Comparison of ENCODE assay signal across 1 cellular context in the genomic region with DNA sequence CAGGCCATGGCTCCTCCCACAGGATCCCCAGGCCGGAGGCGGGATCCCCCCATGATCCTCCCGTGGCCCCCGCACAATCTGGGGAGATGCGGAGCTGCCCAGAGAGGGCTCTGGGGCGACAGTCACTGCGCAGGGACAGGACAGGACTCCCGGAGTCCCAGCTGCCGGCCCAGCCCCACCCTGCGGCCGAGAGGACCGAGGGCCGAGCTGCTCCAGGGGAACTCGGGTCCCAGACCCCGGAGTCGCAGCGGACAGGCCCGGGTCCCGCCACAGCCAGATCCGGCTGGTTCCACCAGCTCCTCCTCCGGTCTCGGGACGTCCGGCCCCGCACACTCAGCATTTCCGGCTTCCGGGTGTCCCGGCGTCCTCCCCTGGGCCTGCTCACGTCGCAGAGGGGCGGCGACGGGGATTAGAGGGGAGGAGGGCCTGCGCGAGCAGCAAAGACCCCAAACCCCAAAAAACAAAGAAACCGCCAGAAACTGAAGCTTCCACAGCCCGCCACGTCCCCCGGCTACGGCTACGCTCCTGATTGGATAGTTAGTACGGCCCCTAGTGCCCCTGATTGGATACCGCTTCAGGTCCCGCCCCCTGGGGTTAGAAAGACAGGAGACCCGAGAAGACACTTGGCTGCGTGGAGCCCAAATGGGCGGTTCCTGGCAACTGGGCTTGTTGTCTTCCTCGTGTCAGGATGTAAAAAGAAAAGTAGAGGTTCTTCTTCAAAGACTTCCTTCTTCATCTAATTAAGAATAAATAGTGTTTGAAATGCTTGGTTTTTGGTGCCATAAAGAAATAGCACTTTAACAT.
A peak's percentile ranks its signal among the peaks of the same experiment; 100 is the strongest.
TF ChIP-seq lines count a peak whose summit lies in the region.

No MANE protein-coding gene starts in this region.

TF ChIP-seq in HepG2, 621 proteins besides CTCF, POLR2A, EP300 and RAD21 (continued from another document and continues in another):
- TF ChIP-seq, protein P1, sequence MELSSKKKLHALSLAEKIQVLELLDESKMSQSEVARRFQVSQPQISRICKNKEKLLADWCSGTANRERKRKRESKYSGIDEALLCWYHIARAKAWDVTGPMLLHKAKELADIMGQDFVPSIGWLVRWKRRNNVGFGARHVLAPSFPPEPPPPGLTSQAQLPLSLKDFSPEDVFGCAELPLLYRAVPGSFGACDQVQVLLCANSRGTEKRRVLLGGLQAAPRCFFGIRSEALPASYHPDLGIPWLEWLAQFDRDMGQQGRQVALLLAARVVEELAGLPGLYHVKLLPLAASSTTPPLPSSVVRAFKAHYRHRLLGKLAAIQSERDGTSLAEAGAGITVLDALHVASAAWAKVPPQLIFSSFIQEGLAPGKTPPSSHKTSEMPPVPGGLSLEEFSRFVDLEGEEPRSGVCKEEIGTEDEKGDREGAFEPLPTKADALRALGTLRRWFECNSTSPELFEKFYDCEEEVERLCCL (CRISPR knock-in tag; IDR thresholded peaks at IDR 0.05; ENCODE audit: borderline replicate concordance), result no peak
- TF ChIP-seq POLR2AphosphoS2 (IDR thresholded peaks at IDR 0.05; ENCODE audit: low read depth, low read length) (no peak), RBAK (CRISPR knock-in tag; IDR thresholded peaks at IDR 0.05) (no peak), CBFB (CRISPR knock-in tag; IDR thresholded peaks at IDR 0.05) (no peak), MED13 (CRISPR knock-in tag; IDR thresholded peaks at IDR 0.05) (no peak), IRX3 (CRISPR knock-in tag; IDR thresholded peaks at IDR 0.05; ENCODE audit: borderline replicate concordance, low read depth) (no peak), IKZF4 (CRISPR knock-in tag; IDR thresholded peaks at IDR 0.05; ENCODE audit: borderline replicate concordance, low read depth, not compliant biosample characterization) (no peak), PAWR (CRISPR knock-in tag; IDR thresholded peaks at IDR 0.05; ENCODE audit: borderline replicate concordance) (no peak), RBFOX2 (IDR thresholded peaks at IDR 0.05; ENCODE audit: low read depth, low read length) (peak; percentile 89), HOXD1 (CRISPR knock-in tag; IDR thresholded peaks at IDR 0.05) (no peak), TBL1XR1 (IDR thresholded peaks at IDR 0.05; ENCODE audit: borderline replicate concordance, low read length, partially characterized antibody) (no peak), ZFX (CRISPR knock-in tag; IDR thresholded peaks at IDR 0.05; ENCODE audit: low read depth) (peak; percentile 88), ZNF563 (CRISPR knock-in tag; IDR thresholded peaks at IDR 0.05) (peak; percentile 80; the same call in 1 of the 2 replicates), CC2D1A (CRISPR knock-in tag; IDR thresholded peaks at IDR 0.05) (no peak), ZNF660 (CRISPR knock-in tag; IDR thresholded peaks at IDR 0.05; ENCODE audit: borderline replicate concordance, low read depth) (no peak), MTF2 (CRISPR knock-in tag; IDR thresholded peaks at IDR 0.05; ENCODE audit: borderline replicate concordance) (no peak), REPIN1 (CRISPR knock-in tag; IDR thresholded peaks at IDR 0.05; ENCODE audit: borderline replicate concordance, low read depth) (no peak), ZNF468 (CRISPR knock-in tag; IDR thresholded peaks at IDR 0.05) (no peak)
- TF ChIP-seq, protein P2, sequence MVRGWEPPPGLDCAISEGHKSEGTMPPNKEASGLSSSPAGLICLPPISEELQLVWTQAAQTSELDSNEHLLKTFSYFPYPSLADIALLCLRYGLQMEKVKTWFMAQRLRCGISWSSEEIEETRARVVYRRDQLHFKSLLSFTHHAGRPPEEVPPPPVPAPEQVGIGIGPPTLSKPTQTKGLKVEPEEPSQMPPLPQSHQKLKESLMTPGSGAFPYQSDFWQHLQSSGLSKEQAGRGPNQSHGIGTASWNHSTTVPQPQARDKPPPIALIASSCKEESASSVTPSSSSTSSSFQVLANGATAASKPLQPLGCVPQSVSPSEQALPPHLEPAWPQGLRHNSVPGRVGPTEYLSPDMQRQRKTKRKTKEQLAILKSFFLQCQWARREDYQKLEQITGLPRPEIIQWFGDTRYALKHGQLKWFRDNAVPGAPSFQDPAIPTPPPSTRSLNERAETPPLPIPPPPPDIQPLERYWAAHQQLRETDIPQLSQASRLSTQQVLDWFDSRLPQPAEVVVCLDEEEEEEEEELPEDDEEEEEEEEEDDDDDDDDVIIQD (CRISPR knock-in tag; IDR thresholded peaks at IDR 0.05; ENCODE audit: low read depth), result no peak
- TF ChIP-seq, protein P3, sequence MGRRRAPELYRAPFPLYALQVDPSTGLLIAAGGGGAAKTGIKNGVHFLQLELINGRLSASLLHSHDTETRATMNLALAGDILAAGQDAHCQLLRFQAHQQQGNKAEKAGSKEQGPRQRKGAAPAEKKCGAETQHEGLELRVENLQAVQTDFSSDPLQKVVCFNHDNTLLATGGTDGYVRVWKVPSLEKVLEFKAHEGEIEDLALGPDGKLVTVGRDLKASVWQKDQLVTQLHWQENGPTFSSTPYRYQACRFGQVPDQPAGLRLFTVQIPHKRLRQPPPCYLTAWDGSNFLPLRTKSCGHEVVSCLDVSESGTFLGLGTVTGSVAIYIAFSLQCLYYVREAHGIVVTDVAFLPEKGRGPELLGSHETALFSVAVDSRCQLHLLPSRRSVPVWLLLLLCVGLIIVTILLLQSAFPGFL (CRISPR knock-in tag; IDR thresholded peaks at IDR 0.05), result no peak
- TF ChIP-seq, protein P4, sequence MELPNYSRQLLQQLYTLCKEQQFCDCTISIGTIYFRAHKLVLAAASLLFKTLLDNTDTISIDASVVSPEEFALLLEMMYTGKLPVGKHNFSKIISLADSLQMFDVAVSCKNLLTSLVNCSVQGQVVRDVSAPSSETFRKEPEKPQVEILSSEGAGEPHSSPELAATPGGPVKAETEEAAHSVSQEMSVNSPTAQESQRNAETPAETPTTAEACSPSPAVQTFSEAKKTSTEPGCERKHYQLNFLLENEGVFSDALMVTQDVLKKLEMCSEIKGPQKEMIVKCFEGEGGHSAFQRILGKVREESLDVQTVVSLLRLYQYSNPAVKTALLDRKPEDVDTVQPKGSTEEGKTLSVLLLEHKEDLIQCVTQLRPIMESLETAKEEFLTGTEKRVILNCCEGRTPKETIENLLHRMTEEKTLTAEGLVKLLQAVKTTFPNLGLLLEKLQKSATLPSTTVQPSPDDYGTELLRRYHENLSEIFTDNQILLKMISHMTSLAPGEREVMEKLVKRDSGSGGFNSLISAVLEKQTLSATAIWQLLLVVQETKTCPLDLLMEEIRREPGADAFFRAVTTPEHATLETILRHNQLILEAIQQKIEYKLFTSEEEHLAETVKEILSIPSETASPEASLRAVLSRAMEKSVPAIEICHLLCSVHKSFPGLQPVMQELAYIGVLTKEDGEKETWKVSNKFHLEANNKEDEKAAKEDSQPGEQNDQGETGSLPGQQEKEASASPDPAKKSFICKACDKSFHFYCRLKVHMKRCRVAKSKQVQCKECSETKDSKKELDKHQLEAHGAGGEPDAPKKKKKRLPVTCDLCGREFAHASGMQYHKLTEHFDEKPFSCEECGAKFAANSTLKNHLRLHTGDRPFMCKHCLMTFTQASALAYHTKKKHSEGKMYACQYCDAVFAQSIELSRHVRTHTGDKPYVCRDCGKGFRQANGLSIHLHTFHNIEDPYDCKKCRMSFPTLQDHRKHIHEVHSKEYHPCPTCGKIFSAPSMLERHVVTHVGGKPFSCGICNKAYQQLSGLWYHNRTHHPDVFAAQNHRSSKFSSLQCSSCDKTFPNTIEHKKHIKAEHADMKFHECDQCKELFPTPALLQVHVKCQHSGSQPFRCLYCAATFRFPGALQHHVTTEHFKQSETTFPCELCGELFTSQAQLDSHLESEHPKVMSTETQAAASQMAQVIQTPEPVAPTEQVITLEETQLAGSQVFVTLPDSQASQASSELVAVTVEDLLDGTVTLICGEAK (IDR thresholded peaks at IDR 0.05), result peak; percentile 42; the same call in 1 of the 2 replicates
- TF ChIP-seq, protein P4 (CRISPR knock-in tag; IDR thresholded peaks at IDR 0.05), result no peak
- TF ChIP-seq, protein P5, sequence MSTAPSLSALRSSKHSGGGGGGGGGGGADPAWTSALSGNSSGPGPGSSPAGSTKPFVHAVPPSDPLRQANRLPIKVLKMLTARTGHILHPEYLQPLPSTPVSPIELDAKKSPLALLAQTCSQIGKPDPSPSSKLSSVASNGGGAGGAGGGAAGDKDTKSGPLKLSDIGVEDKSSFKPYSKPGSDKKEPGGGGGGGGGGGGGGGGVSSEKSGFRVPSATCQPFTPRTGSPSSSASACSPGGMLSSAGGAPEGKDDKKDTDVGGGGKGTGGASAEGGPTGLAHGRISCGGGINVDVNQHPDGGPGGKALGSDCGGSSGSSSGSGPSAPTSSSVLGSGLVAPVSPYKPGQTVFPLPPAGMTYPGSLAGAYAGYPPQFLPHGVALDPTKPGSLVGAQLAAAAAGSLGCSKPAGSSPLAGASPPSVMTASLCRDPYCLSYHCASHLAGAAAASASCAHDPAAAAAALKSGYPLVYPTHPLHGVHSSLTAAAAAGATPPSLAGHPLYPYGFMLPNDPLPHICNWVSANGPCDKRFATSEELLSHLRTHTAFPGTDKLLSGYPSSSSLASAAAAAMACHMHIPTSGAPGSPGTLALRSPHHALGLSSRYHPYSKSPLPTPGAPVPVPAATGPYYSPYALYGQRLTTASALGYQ (CRISPR knock-in tag; IDR thresholded peaks at IDR 0.05), result no peak
- TF ChIP-seq, protein P6, sequence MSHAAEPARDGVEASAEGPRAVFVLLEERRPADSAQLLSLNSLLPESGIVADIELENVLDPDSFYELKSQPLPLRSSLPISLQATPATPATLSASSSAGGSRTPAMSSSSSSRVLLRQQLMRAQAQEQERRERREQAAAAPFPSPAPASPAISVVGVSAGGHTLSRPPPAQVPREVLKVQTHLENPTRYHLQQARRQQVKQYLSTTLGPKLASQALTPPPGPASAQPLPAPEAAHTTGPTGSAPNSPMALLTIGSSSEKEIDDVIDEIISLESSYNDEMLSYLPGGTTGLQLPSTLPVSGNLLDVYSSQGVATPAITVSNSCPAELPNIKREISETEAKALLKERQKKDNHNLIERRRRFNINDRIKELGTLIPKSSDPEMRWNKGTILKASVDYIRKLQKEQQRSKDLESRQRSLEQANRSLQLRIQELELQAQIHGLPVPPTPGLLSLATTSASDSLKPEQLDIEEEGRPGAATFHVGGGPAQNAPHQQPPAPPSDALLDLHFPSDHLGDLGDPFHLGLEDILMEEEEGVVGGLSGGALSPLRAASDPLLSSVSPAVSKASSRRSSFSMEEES (CRISPR knock-in tag; IDR thresholded peaks at IDR 0.05), result 0 out of 2 replicates have a peak, but pooled peaks have one; percentile 34
- TF ChIP-seq, protein P7, sequence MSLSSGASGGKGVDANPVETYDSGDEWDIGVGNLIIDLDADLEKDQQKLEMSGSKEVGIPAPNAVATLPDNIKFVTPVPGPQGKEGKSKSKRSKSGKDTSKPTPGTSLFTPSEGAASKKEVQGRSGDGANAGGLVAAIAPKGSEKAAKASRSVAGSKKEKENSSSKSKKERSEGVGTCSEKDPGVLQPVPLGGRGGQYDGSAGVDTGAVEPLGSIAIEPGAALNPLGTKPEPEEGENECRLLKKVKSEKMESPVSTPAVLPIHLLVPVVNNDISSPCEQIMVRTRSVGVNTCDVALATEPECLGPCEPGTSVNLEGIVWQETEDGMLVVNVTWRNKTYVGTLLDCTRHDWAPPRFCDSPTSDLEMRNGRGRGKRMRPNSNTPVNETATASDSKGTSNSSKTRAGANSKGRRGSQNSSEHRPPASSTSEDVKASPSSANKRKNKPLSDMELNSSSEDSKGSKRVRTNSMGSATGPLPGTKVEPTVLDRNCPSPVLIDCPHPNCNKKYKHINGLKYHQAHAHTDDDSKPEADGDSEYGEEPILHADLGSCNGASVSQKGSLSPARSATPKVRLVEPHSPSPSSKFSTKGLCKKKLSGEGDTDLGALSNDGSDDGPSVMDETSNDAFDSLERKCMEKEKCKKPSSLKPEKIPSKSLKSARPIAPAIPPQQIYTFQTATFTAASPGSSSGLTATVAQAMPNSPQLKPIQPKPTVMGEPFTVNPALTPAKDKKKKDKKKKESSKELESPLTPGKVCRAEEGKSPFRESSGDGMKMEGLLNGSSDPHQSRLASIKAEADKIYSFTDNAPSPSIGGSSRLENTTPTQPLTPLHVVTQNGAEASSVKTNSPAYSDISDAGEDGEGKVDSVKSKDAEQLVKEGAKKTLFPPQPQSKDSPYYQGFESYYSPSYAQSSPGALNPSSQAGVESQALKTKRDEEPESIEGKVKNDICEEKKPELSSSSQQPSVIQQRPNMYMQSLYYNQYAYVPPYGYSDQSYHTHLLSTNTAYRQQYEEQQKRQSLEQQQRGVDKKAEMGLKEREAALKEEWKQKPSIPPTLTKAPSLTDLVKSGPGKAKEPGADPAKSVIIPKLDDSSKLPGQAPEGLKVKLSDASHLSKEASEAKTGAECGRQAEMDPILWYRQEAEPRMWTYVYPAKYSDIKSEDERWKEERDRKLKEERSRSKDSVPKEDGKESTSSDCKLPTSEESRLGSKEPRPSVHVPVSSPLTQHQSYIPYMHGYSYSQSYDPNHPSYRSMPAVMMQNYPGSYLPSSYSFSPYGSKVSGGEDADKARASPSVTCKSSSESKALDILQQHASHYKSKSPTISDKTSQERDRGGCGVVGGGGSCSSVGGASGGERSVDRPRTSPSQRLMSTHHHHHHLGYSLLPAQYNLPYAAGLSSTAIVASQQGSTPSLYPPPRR (CRISPR knock-in tag; IDR thresholded peaks at IDR 0.05; ENCODE audit: borderline replicate concordance), result no peak
